ENCODE assay signal across 10 cellular contexts in the genomic region with DNA sequence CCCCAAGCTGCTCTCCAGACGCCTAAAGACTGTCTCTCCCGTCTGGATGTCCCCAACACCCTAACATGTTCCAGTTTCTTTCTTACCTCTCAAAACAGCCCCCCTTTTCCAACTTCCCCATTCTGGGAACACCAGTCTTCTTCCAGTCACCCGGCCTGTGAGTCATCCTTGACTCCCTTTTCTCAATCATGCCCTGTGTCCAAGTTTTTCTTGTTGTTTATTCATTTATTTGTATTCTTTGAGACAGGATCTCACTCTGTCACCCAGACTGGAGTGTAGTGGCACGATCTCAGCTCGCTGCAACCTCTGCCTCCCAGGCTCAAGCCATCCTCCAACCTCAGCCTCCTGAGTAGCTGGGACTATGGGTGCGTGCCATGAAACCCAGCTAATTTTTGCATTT. TPM values are rescaled to one million over a fixed set of nuclear protein-coding genes. Genes with fewer than 3 reads are reported as not detected.
DNase-seq lines count a peak whose midpoint lies in the region; ATAC-seq, FAIRE-seq and TF ChIP-seq lines count a peak whose summit lies in the region.
"Had no signal": no experiment of that assay in that cellular context is flagged by ENCODE, and none has a peak within 500 bp of the region (broad histone marks: within the 10 kb centered on the region; RNA-seq: fewer than 3 reads in every experiment).

No MANE protein-coding gene starts in this region.

- no peak for TF ChIP-seq RAD21 in IMR-90 (IDR thresholded peaks at IDR 0.05; ENCODE audit: low read length)

- no peak overlapping the region for H3K56ac ChIP-seq in IMR-90 (ENCODE audit: extremely low read depth, insufficient read depth, low read length)

- H2BK120ac ChIP-seq in IMR-90 (ENCODE audit: low read depth, low read length) (no peak overlapping the region), neuronal stem cell (ENCODE audit: low read depth, low read length) (no peak overlapping the region)

- no peak overlapping the region for H2AK9ac ChIP-seq in IMR-90 (replicated peaks; ENCODE audit: low read depth, low read length, poor library complexity)

- no peaks in the 10 kb centered on the region for H4K20me1 ChIP-seq in IMR-90 (ENCODE audit: insufficient read depth, low read length)

- H2BK20ac ChIP-seq in IMR-90 (ENCODE audit: low read depth, low read length), result no peak overlapping the region

- H3K4me1 ChIP-seq in IMR-90 (ENCODE audit: control insufficient read depth, insufficient read depth, low read length), result no peaks in the 10 kb centered on the region
- no peaks in the 10 kb centered on the region for H3K4me1 ChIP-seq in neuronal stem cell (ENCODE audit: control insufficient read depth in 2 of 2, insufficient read depth in 1 of 2, low read depth in 1 of 2, low read length in 2 of 2)
- H3K4me1 ChIP-seq: gastrocnemius medialis had no signal

- H3K23ac ChIP-seq in IMR-90 (ENCODE audit: low read depth, low read length) (no peak overlapping the region), neuronal stem cell (ENCODE audit: low read depth, low read length, poor library complexity) (no peak overlapping the region)

- FAIRE-seq in bronchial epithelial cell (lab: Jason Lieb, UNC), result no peak

- in situ Hi-C loops in IMR-90 (cut with MboI; ENCODE audit: low sequenced_read_pairs), result no loop called here

- H3K9me3 ChIP-seq in IMR-90 (ENCODE audit: control insufficient read depth, insufficient read depth, low read length) (no peaks in the 10 kb centered on the region), neuronal stem cell (replicated peaks in 1 of 2; ENCODE audit: control insufficient read depth in 2 of 2, insufficient read depth in 1 of 2, low read depth in 1 of 2, low read length in 2 of 2) (no peaks in the 10 kb centered on the region)
- H3K9me3 ChIP-seq: gastrocnemius medialis had no signal

- H2AFZ ChIP-seq in IMR-90 (replicated peaks; ENCODE audit: low read length, poor library complexity) (no peak overlapping the region), neuronal stem cell (ENCODE audit: low read length) (no peak overlapping the region)

- H3K4me1 Mint-ChIP-seq in memory B cell (peaks cover 36% of the 10 kb centered on the region), chondrocyte (ENCODE audit: low read depth) (no peaks in the 10 kb centered on the region)

- intact Hi-C loops in IMR-90 (cut with micrococcal nuclease), result no loop called here

- H2BK12ac ChIP-seq in neuronal stem cell (ENCODE audit: low read length), result no peak overlapping the region

- H3K36me3 ChIP-seq in IMR-90 (ENCODE audit: control insufficient read depth, insufficient read depth, low read length) (no peaks in the 10 kb centered on the region), bronchial epithelial cell (ENCODE audit: control insufficient read depth, insufficient read depth, low read length) (no peaks in the 10 kb centered on the region), neuronal stem cell (replicated peaks in 1 of 2; ENCODE audit: control insufficient read depth in 2 of 2, insufficient read depth in 2 of 2, low read length in 2 of 2) (no peaks in the 10 kb centered on the region)
- H3K36me3 ChIP-seq: gastrocnemius medialis had no signal

- dilution Hi-C loops in IMR-90 (cut with HindIII; ENCODE audit: low sequenced_read_pairs, unreplicated experiment), result no loop called here

- H4K5ac ChIP-seq in IMR-90 (ENCODE audit: low read depth, low read length), result no peak overlapping the region

- peak; percentile 74 for DNase-seq in A172 (ENCODE audit: low spot score)
- DNase-seq in IMR-90, result peak; percentile 4
- DNase-seq in bronchial epithelial cell (ENCODE audit: low read depth), result peak; percentile 47
- no peak for DNase-seq in memory B cell (ENCODE audit: low spot score in 2 of 2)
- no peak for DNase-seq in neuronal stem cell (ENCODE audit: low spot score)
- DNase-seq in chondrocyte (ENCODE audit: low spot score), result no peak
- DNase-seq in GM10266 (ENCODE audit: extremely low spot score), result no peak
- DNase-seq in HPDE6-E6E7 (ENCODE audit: extremely low spot score), result no peak
- DNase-seq: stimulated activated CD4-positive, alpha-beta T cell treated with anti-CD3 and anti-CD28 coated beads, Interleukin-4, amount 100 ng/mL, for 4 hours had no signal

- TF ChIP-seq CTCF in IMR-90 (conservative IDR thresholded peaks at IDR 0.05; ENCODE audit: low read depth, low read length), result no peak
- TF ChIP-seq CTCF in bronchial epithelial cell (IDR thresholded peaks at IDR 0.05; ENCODE audit: insufficient read depth, low read length, severe bottlenecking), result no peak
- TF ChIP-seq CTCF in chondrocyte (IDR thresholded peaks at IDR 0.05), result no peak
- TF ChIP-seq CTCF in GM10266 (IDR thresholded peaks at IDR 0.05; ENCODE audit: control insufficient read depth, insufficient read depth, low read depth, missing control alignments), result no peak

- H3K4ac ChIP-seq in IMR-90 (ENCODE audit: low read depth, low read length), result no peak overlapping the region
- no peak overlapping the region for H3K4ac ChIP-seq in neuronal stem cell (ENCODE audit: low read length)

- H4K91ac ChIP-seq in IMR-90 (ENCODE audit: insufficient read depth, low read depth, low read length), result no peak overlapping the region
- H4K91ac ChIP-seq in neuronal stem cell (ENCODE audit: low read depth, low read length, poor library complexity), result no peak overlapping the region

- no peak overlapping the region for H3K4me2 ChIP-seq in IMR-90 (ENCODE audit: low read depth, low read length)
- H3K4me2 ChIP-seq in neuronal stem cell (ENCODE audit: insufficient read depth, low read length, poor library complexity, severe bottlenecking), result no peak overlapping the region

- no CpG with 5 or more reads among the region's 6 CpGs for WGBS in IMR-90 (ENCODE audit: extremely low coverage in 2 of 2, insufficient read length in 1 of 2), 2 experiments
- WGBS in neuronal stem cell (ENCODE audit: extremely low coverage in 2 of 2, insufficient read length in 2 of 2, insufficient replicate concordance in 1 of 2), 2 donors, result no CpG with 5 or more reads among the region's 6 CpGs

- H3K79me1 ChIP-seq in IMR-90 (ENCODE audit: low read depth in 1 of 2, low read length in 2 of 2) (no peaks in the 10 kb centered on the region), neuronal stem cell (ENCODE audit: low read depth, low read length) (no peaks in the 10 kb centered on the region)

- POLR2A ChIA-PET in IMR-90 (lab: Charles Lee; ENCODE audit: unreplicated experiment), result interaction anchor here (0.7 kb wide), 1 partner anchor 946 kb away, joined by 4 read pairs; no protein-coding TSS in a partner anchor

- no peak for ATAC-seq in IMR-90 (ENCODE audit: low read depth)
- no peak for ATAC-seq in memory B cell (ENCODE audit: low read depth)
- ATAC-seq: gastrocnemius medialis had no signal

- no peak overlapping the region for H3K9ac ChIP-seq in IMR-90 (ENCODE audit: low read depth, low read length)
- H3K9ac ChIP-seq in neuronal stem cell (ENCODE audit: low read depth, low read length, poor library complexity), result no peak overlapping the region

- H3K14ac ChIP-seq in IMR-90 (replicated peaks; ENCODE audit: low read depth, low read length) (no peak overlapping the region), neuronal stem cell (ENCODE audit: low read length) (no peak overlapping the region)

- H3K9me3 Mint-ChIP-seq in memory B cell, result no peaks in the 10 kb centered on the region
- no peaks in the 10 kb centered on the region for H3K9me3 Mint-ChIP-seq in chondrocyte (ENCODE audit: low read depth)

- no peak for TF ChIP-seq POLR2A in IMR-90 (IDR thresholded peaks at IDR 0.05; ENCODE audit: low read depth, low read length)

- H4K8ac ChIP-seq in IMR-90 (ENCODE audit: low read depth in 2 of 2, low read length in 2 of 2) (no peak overlapping the region), neuronal stem cell (ENCODE audit: low read depth, low read length) (no peak overlapping the region)

- no peak overlapping the region for H2BK15ac ChIP-seq in IMR-90 (ENCODE audit: low read depth, low read length)
- H2BK15ac ChIP-seq in neuronal stem cell (ENCODE audit: low read length), result no peak overlapping the region

- no TSS peak for BruUV-seq in IMR-90 (replicated peaks; lab: Mats Ljungman, UMichigan)

- H3K36me3 Mint-ChIP-seq in memory B cell, result peaks cover 27% of the 10 kb centered on the region
- peaks cover 2% of the 10 kb centered on the region for H3K36me3 Mint-ChIP-seq in chondrocyte (ENCODE audit: low read depth)

- H3K4me3 Mint-ChIP-seq in memory B cell (no peak overlapping the region), chondrocyte (ENCODE audit: unreplicated experiment) (no peak overlapping the region)

- no peaks in the 10 kb centered on the region; the same call in 1 of the 2 replicates for H3K27me3 ChIP-seq in IMR-90 (ENCODE audit: control insufficient read depth, insufficient read depth, low read length)
- H3K27me3 ChIP-seq in bronchial epithelial cell (ENCODE audit: control insufficient read depth, insufficient read depth, low read length), result no peaks in the 10 kb centered on the region
- peaks cover 0 to 16% (median 0%) of the 10 kb centered on the region in 3 experiments for H3K27me3 ChIP-seq in neuronal stem cell (ENCODE audit: control insufficient read depth in 3 of 3, insufficient read depth in 3 of 3, low read depth in 1 of 3, low read length in 3 of 3)
- H3K27me3 ChIP-seq: gastrocnemius medialis had no signal

- H3K18ac ChIP-seq in IMR-90 (ENCODE audit: low read depth, low read length) (no peak overlapping the region), neuronal stem cell (ENCODE audit: low read length) (no peak overlapping the region)

- no peak overlapping the region for H2AK5ac ChIP-seq in IMR-90 (ENCODE audit: low read depth, low read length)
- no peak overlapping the region for H2AK5ac ChIP-seq in neuronal stem cell (ENCODE audit: low read depth, low read length)

- H3K4me3 ChIP-seq in IMR-90 (ENCODE audit: insufficient read depth, low read depth, low read length) (no peak overlapping the region), bronchial epithelial cell (ENCODE audit: low read depth, low read length) (no peak overlapping the region), neuronal stem cell (ENCODE audit: low read length in 2 of 2) (no peak overlapping the region)
- H3K4me3 ChIP-seq: gastrocnemius medialis had no signal

- CTCF ChIA-PET in IMR-90 (lab: Yijun Ruan, JAX), result no interaction called here

- H3K27ac ChIP-seq in IMR-90 (ENCODE audit: insufficient read depth, low read length) (no peak overlapping the region), neuronal stem cell (replicated peaks; ENCODE audit: low read length) (no peak overlapping the region)
- H3K27ac ChIP-seq: gastrocnemius medialis had no signal

- H3K27me3 Mint-ChIP-seq in memory B cell, result no peaks in the 10 kb centered on the region
- H3K27me3 Mint-ChIP-seq in chondrocyte (ENCODE audit: low read depth), result peaks cover 3% of the 10 kb centered on the region

- H2BK5ac ChIP-seq in IMR-90 (ENCODE audit: low read depth, low read length, poor library complexity, severe bottlenecking) (no peak overlapping the region), neuronal stem cell (ENCODE audit: low read length) (no peak overlapping the region)

- no peaks in the 10 kb centered on the region for H3K9me1 ChIP-seq in IMR-90 (ENCODE audit: insufficient read depth, low read length)

- H3K27ac Mint-ChIP-seq in memory B cell (peak overlapping the region; percentile 2), chondrocyte (ENCODE audit: unreplicated experiment) (no peak overlapping the region)

RNA-seq across cellular contexts. Expression of a gene that starts 15.6 kb away (rescaled TPM):
- 23.2 and 28.9 TPM in 2 replicates for total RNA-seq in A172 (2014; rRNA removed; shearing (Covaris generic))
- total RNA-seq in IMR-90 (2012; rRNA removed) (not detected in 2 replicates), bronchial epithelial cell (0.53 and 1.0 TPM in 2 replicates), chondrocyte (0.56 to 1.2 TPM (median 0.62 TPM) in 3 replicates)
- polyA plus RNA-seq in IMR-90 (2012; rRNA removed), result not detected in 2 replicates
- polyA plus RNA-seq in IMR-90 (2012; cell fraction: cytosol; rRNA removed), result not detected in 2 replicates
- polyA plus RNA-seq in IMR-90 (2012; cell fraction: nucleus; rRNA removed; ENCODE audit: low replicate concordance), result not detected in 2 replicates
- 9.4 TPM for polyA plus RNA-seq in neuronal stem cell (2013, experiment 1 of 2)
- polyA plus RNA-seq in neuronal stem cell (2013, experiment 2 of 2), result 9.6 TPM

Comparison
In these comparisons a context has a peak if more than half of its experiments do, and no peak if none do; other contexts are left out.
1. DNase-seq: peak in A172 (single experiment), IMR-90 (single experiment) and bronchial epithelial cell (single experiment); none in memory B cell (0 of 2), neuronal stem cell (single experiment), chondrocyte (single experiment), GM10266 (single experiment) and HPDE6-E6E7 (single experiment).
2. RNA of a gene that starts 15.6 kb away (total RNA-seq): 23.2 to 28.9 TPM in A172; 0.56 to 1.2 TPM in chondrocyte, 0.53 to 1.0 TPM in bronchial epithelial cell and not detected in IMR-90; every median in the first group is over 10 times any median in the second.